In genomic region chr1:234589064-234589765, GRCh38 we compare ENCODE assay signal across 13 cellular contexts. TPM values are rescaled to one million over a fixed set of nuclear protein-coding genes. Genes with fewer than 3 reads are reported as not detected.
DNase-seq lines count a peak whose midpoint lies in the region; ATAC-seq and TF ChIP-seq lines count a peak whose summit lies in the region.
"Had no signal": no experiment of that assay in that cellular context is flagged by ENCODE, and none has a peak within 500 bp of the region (broad histone marks: within the 10 kb centered on the region; RNA-seq: fewer than 3 reads in every experiment).

No MANE protein-coding gene starts in this region.

- POLR2A ChIA-PET in HEK293T (lab: Yijun Ruan, JAX) = no interaction called here

- H3K4me3 Mint-ChIP-seq in nephron = no peak overlapping the region

- no peaks in the 10 kb centered on the region for H3K79me2 ChIP-seq in ACC112 (ENCODE audit: control insufficient read depth, insufficient read depth, low read length, unreplicated experiment)

- H3K4me3 ChIP-seq in ACC112 (ENCODE audit: low read depth, low read length) (no peak overlapping the region), esophagus muscularis mucosa (no peak overlapping the region)
- no peak overlapping the region for H3K4me3 ChIP-seq in effector memory CD4-positive, alpha-beta T cell (ENCODE audit: insufficient read depth, low read depth, low read length, poor library complexity, severe bottlenecking)
- H3K4me3 ChIP-seq: lower lobe of right lung, spleen had no signal

- no peak for TF ChIP-seq POLR2A in esophagus muscularis mucosa (IDR thresholded peaks at IDR 0.05; ENCODE audit: low read depth)

- no peak for TF ChIP-seq CTCF in esophagus muscularis mucosa (IDR thresholded peaks at IDR 0.05)
- no peak for TF ChIP-seq CTCF in nephron (IDR thresholded peaks at IDR 0.05; ENCODE audit: unreplicated experiment in 3 of 3)

- H3K27me3 Mint-ChIP-seq in nephron (ENCODE audit: low read depth) = peaks cover 4% of the 10 kb centered on the region
- H3K27me3 Mint-ChIP-seq: IgD-negative memory B cell had no signal

- WGBS in esophagus muscularis mucosa = 87% methylated on average over 15 of the region's 16 CpGs

- no peaks in the 10 kb centered on the region for H3K9me3 ChIP-seq in esophagus muscularis mucosa
- no peaks in the 10 kb centered on the region for H3K9me3 ChIP-seq in effector memory CD4-positive, alpha-beta T cell (ENCODE audit: control insufficient read depth, low read length)
- H3K9me3 ChIP-seq: lower lobe of right lung, spleen had no signal

- peak overlapping the region in 2 of 3 experiments; percentile 20 to 59 for H3K27ac Mint-ChIP-seq in nephron
- H3K27ac Mint-ChIP-seq: IgD-negative memory B cell had no signal

- H3K4me1 ChIP-seq in ACC112 (ENCODE audit: control insufficient read depth, insufficient read depth, low read length, unreplicated experiment) (peaks cover 11% of the 10 kb centered on the region), esophagus muscularis mucosa (peaks cover 28 to 41% (median 37%) of the 10 kb centered on the region in 4 donors)
- H3K4me1 ChIP-seq in effector memory CD4-positive, alpha-beta T cell (ENCODE audit: control insufficient read depth, insufficient read depth, low read length, poor library complexity, severe bottlenecking) = no peaks in the 10 kb centered on the region
- H3K4me1 ChIP-seq: lower lobe of right lung had no signal

- peaks cover 2% of the 10 kb centered on the region for H3K9me3 Mint-ChIP-seq in nephron
- H3K9me3 Mint-ChIP-seq: IgD-negative memory B cell had no signal

- ATAC-seq in HG03571 (IDR thresholded peaks at IDR 0.05; ENCODE audit: unreplicated experiment) = no peak
- ATAC-seq: lower lobe of right lung had no signal

- TF ChIP-seq EP300 in esophagus muscularis mucosa (IDR thresholded peaks at IDR 0.05) = no peak

- peak overlapping the region; percentile 36 for H2AFZ ChIP-seq in ACC112 (ENCODE audit: low read length, unreplicated experiment)

- no peak overlapping the region for H3K27ac ChIP-seq in ACC112 (ENCODE audit: low read depth, low read length)
- peak overlapping the region; percentile 59 to 76 (median 70) for H3K27ac ChIP-seq in esophagus muscularis mucosa (replicated peaks in 1 of 4)
- no peak overlapping the region for H3K27ac ChIP-seq in effector memory CD4-positive, alpha-beta T cell (ENCODE audit: insufficient read depth, low read length, poor library complexity, severe bottlenecking)
- H3K27ac ChIP-seq: lower lobe of right lung had no signal

- peaks cover under 1% of the 10 kb centered on the region for H3K36me3 Mint-ChIP-seq in nephron (ENCODE audit: low read depth)
- H3K36me3 Mint-ChIP-seq: IgD-negative memory B cell had no signal

- H3K36me3 ChIP-seq in ACC112 (ENCODE audit: insufficient read depth, low read length) (no peaks in the 10 kb centered on the region), esophagus muscularis mucosa (no peaks in the 10 kb centered on the region)
- no peaks in the 10 kb centered on the region for H3K36me3 ChIP-seq in effector memory CD4-positive, alpha-beta T cell (ENCODE audit: control insufficient read depth, insufficient read depth, low read length)
- H3K36me3 ChIP-seq: lower lobe of right lung, spleen had no signal

- H3K27me3 ChIP-seq in ACC112 (ENCODE audit: insufficient read depth, low read length) (no peaks in the 10 kb centered on the region), esophagus muscularis mucosa (no peaks in the 10 kb centered on the region)
- no peaks in the 10 kb centered on the region for H3K27me3 ChIP-seq in effector memory CD4-positive, alpha-beta T cell (replicated peaks; ENCODE audit: control insufficient read depth, insufficient read depth, low read length, poor library complexity, severe bottlenecking)
- H3K27me3 ChIP-seq: spleen had no signal

- CTCF ChIA-PET in HEK293T (lab: Yijun Ruan, JAX) = interaction anchor here (0.6 kb wide), 1 partner anchor 158 kb away, joined by 3 read pairs; no protein-coding TSS in a partner anchor

- DNase-seq in NCI-H82 treated with DMSO at 0.1 percent for 48 hours (lab: John Stamatoyannopoulos, UW; ENCODE audit: unreplicated experiment) (peak; percentile 93), esophagus muscularis mucosa (ENCODE audit: extremely low spot score) (peak; percentile 75), HEK293T (ENCODE audit: extremely low spot score) (no peak)
- DNase-seq in effector memory CD4-positive, alpha-beta T cell = no peak
- DNase-seq in activated CD8-positive, alpha-beta memory T cell treated with anti-CD3 and anti-CD28 coated beads, Interleukin-2, amount 50 U/mL, for 48 hours = no peak
- DNase-seq: lower lobe of right lung, NCI-H146, NCI-H526 treated with DMSO at 0.1 percent for 48 hours, spleen had no signal

- intact Hi-C loops in esophagus muscularis mucosa (cut with DNase I) = loop anchor here (5.0 kb wide), 1 partner anchor 42 kb away; no protein-coding TSS in a partner anchor

- peaks cover 53% of the 10 kb centered on the region for H3K4me1 Mint-ChIP-seq in nephron

TF ChIP-seq in HEK293T, 16 proteins besides CTCF, POLR2A, EP300 and RAD21:
- no peak for TF ChIP-seq FOXA1 (IDR thresholded peaks at IDR 0.05)
- TF ChIP-seq ELF4 (IDR thresholded peaks at IDR 0.05) = no peak

RNA-seq across cellular contexts. Expression of gene IRF2BP2, which starts 20.8 kb away (rescaled TPM):
- 100 to 1,000 TPM in 2 of 4 donors, 10 to 100 TPM in 2; 83.3 to 119 (median 97.9) TPM for total RNA-seq in esophagus muscularis mucosa

Comparison
In these comparisons a context has a peak if more than half of its experiments do, and no peak if none do; other contexts are left out.
1. H3K27ac ChIP-seq: peak in esophagus muscularis mucosa (4 of 4); none in ACC112 (single experiment) and effector memory CD4-positive, alpha-beta T cell (single experiment).
2. DNase-seq: peak in NCI-H82 treated with DMSO at 0.1 percent for 48 hours (single experiment) and esophagus muscularis mucosa (single experiment); none in effector memory CD4-positive, alpha-beta T cell (0 of 3), HEK293T (single experiment) and activated CD8-positive, alpha-beta memory T cell treated with anti-CD3 and anti-CD28 coated beads, Interleukin-2, amount 50 U/mL, for 48 hours (single experiment).